Comparison of ENCODE assay signal across 18 cellular contexts in the genomic region with DNA sequence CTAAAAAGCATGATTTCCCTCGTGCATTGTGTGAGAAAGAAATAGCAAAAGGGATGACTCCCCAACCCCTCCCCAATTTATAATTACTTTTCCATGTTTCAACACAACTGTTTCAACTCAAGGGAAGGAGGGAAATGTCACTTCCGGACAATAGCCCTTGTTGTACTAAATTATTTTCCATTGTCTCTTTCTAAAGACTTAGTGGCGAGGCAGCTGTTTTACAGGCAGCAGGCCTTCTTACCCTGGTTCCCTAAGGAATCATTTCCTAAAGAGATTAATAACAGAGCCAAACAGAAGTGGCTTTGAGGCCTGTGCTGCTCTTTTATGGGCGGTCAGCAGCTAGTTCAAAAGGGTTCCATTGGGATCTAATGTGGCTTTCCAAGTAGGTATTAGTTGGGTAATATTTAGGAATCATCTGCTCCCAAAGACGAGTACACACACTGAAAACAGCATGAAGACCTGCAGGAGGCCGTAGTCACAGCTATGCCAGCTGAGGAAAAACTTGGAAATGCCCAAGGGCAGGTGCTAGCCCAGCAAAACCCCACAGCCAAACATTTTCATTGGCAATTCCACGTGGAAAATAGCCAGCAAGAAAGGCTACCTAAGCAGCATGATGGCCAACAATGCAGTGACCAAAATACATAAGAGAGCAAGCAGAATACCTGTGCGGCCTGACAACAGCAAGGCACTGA. TPM values are rescaled to one million over a fixed set of nuclear protein-coding genes. Genes with fewer than 3 reads are reported as not detected.
DNase-seq lines count a peak whose midpoint lies in the region; ATAC-seq and TF ChIP-seq lines count a peak whose summit lies in the region.
"Had no signal": no experiment of that assay in that cellular context is flagged by ENCODE, and none has a peak within 500 bp of the region (broad histone marks: within the 10 kb centered on the region; RNA-seq: fewer than 3 reads in every experiment).

No MANE protein-coding gene starts in this region.

- no TSS peak for BruUV-seq in PC-9 (replicated peaks; lab: Mats Ljungman, UMichigan)

- no peaks in the 10 kb centered on the region for H3K27me3 ChIP-seq in PC-9 (ENCODE audit: insufficient read depth, low read depth)
- no peaks in the 10 kb centered on the region for H3K27me3 ChIP-seq in heart left ventricle
- no peaks in the 10 kb centered on the region for H3K27me3 ChIP-seq in gastrocnemius medialis
- H3K27me3 ChIP-seq: colonic mucosa, thyroid gland had no signal

- H3K27ac ChIP-seq in PC-9 (no peak overlapping the region), heart left ventricle (peak overlapping the region in 8 of 12 donors; percentile 14 to 44 (median 26)), gastrocnemius medialis (peak overlapping the region; percentile 45 to 60 (median 58))
- H3K27ac ChIP-seq: 22Rv1, colonic mucosa had no signal

- CTCF ChIA-PET in PC-9 (lab: Charles Lee) = no interaction called here

- no peaks in the 10 kb centered on the region for H3K79me2 ChIP-seq in PC-9 (ENCODE audit: low read depth)

- H3K36me3 ChIP-seq in PC-9 (ENCODE audit: low read depth) (no peaks in the 10 kb centered on the region), heart left ventricle (no peaks in the 10 kb centered on the region), gastrocnemius medialis (no peaks in the 10 kb centered on the region)
- H3K36me3 ChIP-seq: colonic mucosa, thyroid gland had no signal

- H3K4me1 ChIP-seq in PC-9 (replicated peaks; ENCODE audit: insufficient read depth) = no peaks in the 10 kb centered on the region
- H3K4me1 ChIP-seq in heart left ventricle = peaks cover 0 to 25% (median 8%) of the 10 kb centered on the region in 12 donors
- peaks cover 15 to 35% of the 10 kb centered on the region in 2 donors for H3K4me1 ChIP-seq in gastrocnemius medialis
- H3K4me1 ChIP-seq: colonic mucosa, thyroid gland had no signal

- no peak for TF ChIP-seq POLR2A in heart left ventricle (IDR thresholded peaks at IDR 0.05)
- no peak for TF ChIP-seq POLR2A in gastrocnemius medialis (IDR thresholded peaks at IDR 0.05)

- peak; percentile 26 to 83 (median 61) for ATAC-seq in heart left ventricle
- no peak for ATAC-seq in gastrocnemius medialis
- no peak for ATAC-seq in GM21786 (IDR thresholded peaks at IDR 0.05; ENCODE audit: unreplicated experiment)
- ATAC-seq in GM21717 (IDR thresholded peaks at IDR 0.05; ENCODE audit: unreplicated experiment) = no peak
- ATAC-seq: activated CD8-positive, alpha-beta memory T cell treated with anti-CD3 and anti-CD28 coated beads, Interleukin-2, amount 10 ng/mL, durations not matched to agents 7 days and 5 days had no signal

- DNase-seq in DMS 273 (lab: John Stamatoyannopoulos, UW; ENCODE audit: unreplicated experiment) = peak; percentile 69
- DNase-seq in DMS 273 treated with DMSO at 0.1 percent for 48 hours (lab: John Stamatoyannopoulos, UW) = no peak
- DNase-seq in PC-9 = no peak
- DNase-seq in heart left ventricle = no peak
- DNase-seq in gastrocnemius medialis = no peak
- no peak for DNase-seq in NCI-H1694 treated with DMSO at 0.1 percent for 48 hours (lab: John Stamatoyannopoulos, UW)
- DNase-seq: activated CD8-positive, alpha-beta memory T cell treated with anti-CD3 and anti-CD28 coated beads, Interleukin-2, amount 10 ng/mL, durations not matched to agents 7 days and 5 days; activated naive CD4-positive, alpha-beta T cell treated with anti-CD3 and anti-CD28 coated beads, Interleukin-2, amount 50 U/mL, for 16 hours; CD8-positive, alpha-beta memory T cell; colonic mucosa; KBM-7; NCI-H510A; SIG-M5; small intestine; thyroid gland had no signal

- H3F3A ChIP-seq in PC-9 (ENCODE audit: insufficient read depth, low read depth) = no peaks in the 10 kb centered on the region

- no peak overlapping the region for H3K4me3 ChIP-seq in PC-9
- H3K4me3 ChIP-seq in heart left ventricle = peak overlapping the region in 1 of 12 donors; percentile 7
- no peak overlapping the region for H3K4me3 ChIP-seq in gastrocnemius medialis
- H3K4me3 ChIP-seq: colonic mucosa, thyroid gland had no signal

- WGBS in heart left ventricle, 4 donors = 47 to 62% (median 54%) methylated on average over 8 of the region's 8 CpGs

- peak overlapping the region; percentile 52; the same call in 1 of the 2 replicates for H2AFZ ChIP-seq in PC-9

- no peaks in the 10 kb centered on the region for H3K9me2 ChIP-seq in PC-9 (ENCODE audit: insufficient read depth)

- in situ Hi-C loops in gastrocnemius medialis (cut with MboI; ENCODE audit: low sequenced_read_pairs in 4 of 4) = no loop called here

- H3K9me3 ChIP-seq in PC-9 (ENCODE audit: insufficient read depth, low read depth) (no peaks in the 10 kb centered on the region), heart left ventricle (peaks cover 0 to 7% (median 0%) of the 10 kb centered on the region in 12 donors), gastrocnemius medialis (no peaks in the 10 kb centered on the region)
- H3K9me3 ChIP-seq: colonic mucosa, thyroid gland had no signal

- TF ChIP-seq CTCF in PC-9 (conservative IDR thresholded peaks at IDR 0.05) (no peak), heart left ventricle (IDR thresholded peaks at IDR 0.05) (no peak), gastrocnemius medialis (IDR thresholded peaks at IDR 0.05 in 4 of 5, conservative IDR thresholded peaks at IDR 0.05 in 1 of 5) (no peak)

- no peak overlapping the region for H3K4me2 ChIP-seq in PC-9

- no peaks in the 10 kb centered on the region for H4K20me1 ChIP-seq in PC-9 (ENCODE audit: insufficient read depth)

- intact Hi-C loops in PC-9 (cut with micrococcal nuclease; ENCODE audit: unreplicated experiment) = no loop called here
- intact Hi-C loops in heart left ventricle (cut with DNase I) = no loop called here
- intact Hi-C loops in gastrocnemius medialis (cut with DNase I; ENCODE audit: low total_unique reads) = no loop called here

- POLR2A ChIA-PET in PC-9 (lab: Charles Lee; ENCODE audit: unreplicated experiment) = no interaction called here

RNA-seq across cellular contexts. Expression of a gene that starts 32.8 kb away (rescaled TPM):
- 0.98 and 1.7 TPM in 2 replicates for total RNA-seq in PC-9 (2021)
- total RNA-seq in heart left ventricle = 10 to 100 TPM in 8 of 9 donors, 1 to 10 TPM in 1; 9.7 to 40.8 (median 17.0) TPM
- polyA plus RNA-seq in heart left ventricle = 1 to 10 TPM; 5.1 to 5.8 TPM
- 10 to 100 TPM in 2 of 4 donors, 1 to 10 TPM in 2; 8.7 to 12.0 (median 10.2) TPM for total RNA-seq in gastrocnemius medialis
- polyA plus RNA-seq: CD8-positive, alpha-beta memory T cell had no signal

RNA-seq across cellular contexts. Expression of a gene that starts 33.1 kb away (rescaled TPM):
- total RNA-seq in PC-9 (2021) (23.3 and 33.4 TPM in 2 replicates), heart left ventricle (10 to 100 TPM; 10.3 to 26.5 (median 16.6) TPM), gastrocnemius medialis (10 to 100 TPM; 12.2 to 16.5 (median 15.0) TPM)
- 10 to 100 TPM; 10.6 to 12.2 TPM for polyA plus RNA-seq in heart left ventricle

Comparison
In these comparisons a context has a peak if more than half of its experiments do, and no peak if none do; other contexts are left out.
1. ATAC-seq: peak in heart left ventricle (4 of 4); none in gastrocnemius medialis (0 of 2), GM21786 (single experiment) and GM21717 (single experiment).